1 cellular context compared by ENCODE assay signal in the genomic region with DNA sequence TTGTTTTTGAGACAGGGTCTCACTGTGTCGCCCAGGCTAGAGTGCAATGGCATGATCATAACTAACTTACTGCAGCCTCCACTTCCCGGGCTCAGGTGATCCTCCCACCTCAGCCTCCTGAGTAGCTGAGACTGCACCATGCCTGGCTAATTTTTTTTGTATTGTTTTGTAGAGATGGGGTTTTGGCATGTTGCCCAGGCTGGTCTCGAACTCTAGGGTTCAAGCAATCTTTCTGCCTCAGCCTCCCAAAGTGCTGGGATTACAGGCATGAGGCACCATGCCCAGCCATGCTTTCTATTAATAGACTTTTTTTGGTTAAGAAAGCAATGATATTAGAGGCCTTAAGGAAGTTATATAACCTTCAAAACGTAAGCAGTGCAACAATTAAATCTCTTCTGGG.
TF ChIP-seq lines count a peak whose summit lies in the region.

No MANE protein-coding gene starts in this region.

TF ChIP-seq in Ishikawa, 13 proteins besides CTCF, POLR2A, EP300 and RAD21:
- TF ChIP-seq NFIC (IDR thresholded peaks at IDR 0.05) (0 out of 2 replicates have a peak, but pooled peaks have one; percentile 26), ZBTB7A (IDR thresholded peaks at IDR 0.05; ENCODE audit: low read depth) (no peak), TEAD4 (IDR thresholded peaks at IDR 0.05) (no peak)
